ENCODE assay signal across 1 cellular context in genomic region chr15:88899251-88899650, GRCh38.
TF ChIP-seq lines count a peak whose summit lies in the region.

No MANE protein-coding gene starts in this region.

TF ChIP-seq in GM23338, 12 proteins besides CTCF, POLR2A, EP300 and RAD21 (continued from another document):
- no peak for TF ChIP-seq ZNF462 (CRISPR knock-in tag; IDR thresholded peaks at IDR 0.05)
- no peak for TF ChIP-seq JUNB (IDR thresholded peaks at IDR 0.05; ENCODE audit: unreplicated experiment)
- TF ChIP-seq ETS1 (IDR thresholded peaks at IDR 0.05), result no peak
- no peak for TF ChIP-seq REST (IDR thresholded peaks at IDR 0.05; ENCODE audit: unreplicated experiment)
- no peak for TF ChIP-seq ZNF331 (CRISPR knock-in tag; IDR thresholded peaks at IDR 0.05; ENCODE audit: low read depth)
- no peak for TF ChIP-seq EZH2phosphoT487 (IDR thresholded peaks at IDR 0.05; ENCODE audit: unreplicated experiment)
